Comparison of ENCODE assay signal across 2 cellular contexts in genomic region chr3:42701371-42702065, GRCh38.
TF ChIP-seq lines count a peak whose summit lies in the region.

No MANE protein-coding gene starts in this region.

TF ChIP-seq in A549, 52 proteins besides CTCF, POLR2A, EP300 and RAD21:
- peak; percentile 92 for TF ChIP-seq REST (IDR thresholded peaks at IDR 0.05)
- TF ChIP-seq FOSL2 (IDR thresholded peaks at IDR 0.05), result no peak
- TF ChIP-seq FOSL2 (CRISPR knock-in tag; IDR thresholded peaks at IDR 0.05), result no peak
TF ChIP-seq in A549: peak in this region for 1.

TF ChIP-seq in K562, 482 proteins besides CTCF, POLR2A, EP300 and RAD21 (continues in another document):
- TF ChIP-seq SFPQ (IDR thresholded peaks at IDR 0.05; ENCODE audit: low read depth, low read length), result no peak
- TF ChIP-seq RBM14 (IDR thresholded peaks at IDR 0.05; ENCODE audit: borderline replicate concordance, insufficient read depth, low read depth, low read length), result no peak
- no peak for TF ChIP-seq NBN (IDR thresholded peaks at IDR 0.05; ENCODE audit: low read depth)
- no peak for TF ChIP-seq NELFE (IDR thresholded peaks at IDR 0.05; ENCODE audit: insufficient read depth, insufficient read length)
- TF ChIP-seq ZKSCAN3 (CRISPR knock-in tag; IDR thresholded peaks at IDR 0.05), result no peak
- no peak for TF ChIP-seq OTX1 (CRISPR knock-in tag; IDR thresholded peaks at IDR 0.05)
- TF ChIP-seq POLR3G (IDR thresholded peaks at IDR 0.05; ENCODE audit: extremely low read depth, insufficient read length, insufficient replicate concordance), result no peak
- no peak for TF ChIP-seq POLR2B (IDR thresholded peaks at IDR 0.05; ENCODE audit: low read depth, partially characterized antibody)
- TF ChIP-seq KLF16 (IDR thresholded peaks at IDR 0.05), result no peak
- no peak for TF ChIP-seq NFIX (CRISPR knock-in tag; IDR thresholded peaks at IDR 0.05; ENCODE audit: low read depth)
- TF ChIP-seq SMARCE1 (IDR thresholded peaks at IDR 0.05), result no peak
- TF ChIP-seq CHD4 (IDR thresholded peaks at IDR 0.05; ENCODE audit: insufficient read depth, insufficient replicate concordance, low read depth, low read length, poor library complexity, severe bottlenecking), result no peak
- TF ChIP-seq RAD51 (IDR thresholded peaks at IDR 0.05; ENCODE audit: borderline replicate concordance, low read depth), result no peak
- peak in 1 of 2 experiments; percentile 59; a peak in 1 of 4 replicates for TF ChIP-seq MLX (CRISPR knock-in tag; conservative IDR thresholded peaks at IDR 0.05)
- no peak for TF ChIP-seq HDAC3 (IDR thresholded peaks at IDR 0.05; ENCODE audit: borderline replicate concordance, partially characterized antibody)
- no peak for TF ChIP-seq TAL1 (IDR thresholded peaks at IDR 0.05)
- no peak for TF ChIP-seq ZNF354B (CRISPR knock-in tag; IDR thresholded peaks at IDR 0.05)
- TF ChIP-seq FOXP1 (CRISPR knock-in tag; IDR thresholded peaks at IDR 0.05), result peak; percentile 89
- TF ChIP-seq TSC22D4 (tag; IDR thresholded peaks at IDR 0.05), result no peak
- no peak for TF ChIP-seq NEUROD1 (IDR thresholded peaks at IDR 0.05; ENCODE audit: borderline replicate concordance, low read depth, low read length, partially characterized antibody)
- no peak for TF ChIP-seq MTF1 (CRISPR knock-in tag; IDR thresholded peaks at IDR 0.05; ENCODE audit: borderline replicate concordance)
- TF ChIP-seq TCF3 (CRISPR knock-in tag; IDR thresholded peaks at IDR 0.05), result 0 out of 2 replicates have a peak, but pooled peaks have one; percentile 10
- peak; percentile 45; the same call in 1 of the 2 replicates for TF ChIP-seq ZNF224 (CRISPR knock-in tag; IDR thresholded peaks at IDR 0.05)
- no peak for TF ChIP-seq SREBF1 (IDR thresholded peaks at IDR 0.05; ENCODE audit: borderline replicate concordance, low read depth, low read length)
- no peak for TF ChIP-seq ZNF408 (CRISPR knock-in tag; IDR thresholded peaks at IDR 0.05; ENCODE audit: low read depth)
- TF ChIP-seq NCOR1 (IDR thresholded peaks at IDR 0.05), result no peak
- TF ChIP-seq MCM7 (IDR thresholded peaks at IDR 0.05), result no peak
- no peak for TF ChIP-seq FOXK1 (CRISPR knock-in tag; IDR thresholded peaks at IDR 0.05; ENCODE audit: borderline replicate concordance)
- TF ChIP-seq BRD4 (IDR thresholded peaks at IDR 0.05), result no peak
- no peak for TF ChIP-seq BACH1 (tag; IDR thresholded peaks at IDR 0.05)
- no peak for TF ChIP-seq MCM3 (IDR thresholded peaks at IDR 0.05)
- TF ChIP-seq NCOA1 (IDR thresholded peaks at IDR 0.05; ENCODE audit: low read depth), result no peak
- no peak for TF ChIP-seq HLTF (IDR thresholded peaks at IDR 0.05)
- TF ChIP-seq ZSCAN32 (CRISPR knock-in tag; IDR thresholded peaks at IDR 0.05), result no peak
- 0 out of 2 replicates have a peak, but pooled peaks have one; percentile 27 for TF ChIP-seq CBFB (CRISPR knock-in tag; IDR thresholded peaks at IDR 0.05)
- no peak for TF ChIP-seq PTBP1 (IDR thresholded peaks at IDR 0.05; ENCODE audit: low read depth, low read length)
- TF ChIP-seq ZNF75A (CRISPR knock-in tag; IDR thresholded peaks at IDR 0.05), result no peak
- no peak for TF ChIP-seq SNRNP70 (optimal IDR thresholded peaks at IDR 0.05; ENCODE audit: low read depth, low read length)
- no peak for TF ChIP-seq ZC3H4 (CRISPR knock-in tag; IDR thresholded peaks at IDR 0.05; ENCODE audit: borderline replicate concordance)
- TF ChIP-seq ZNF398 (CRISPR knock-in tag; IDR thresholded peaks at IDR 0.05), result no peak
- TF ChIP-seq CTCFL (IDR thresholded peaks at IDR 0.05; ENCODE audit: borderline replicate concordance, insufficient read depth, low read depth, low read length, poor library complexity, severe bottlenecking), result no peak
- TF ChIP-seq ELK1 (CRISPR knock-in tag; IDR thresholded peaks at IDR 0.05), result no peak
- no peak for TF ChIP-seq ZNF764 (CRISPR knock-in tag; IDR thresholded peaks at IDR 0.05; ENCODE audit: low read depth)
- no peak for TF ChIP-seq GATA2 (CRISPR knock-in tag; IDR thresholded peaks at IDR 0.05)
- TF ChIP-seq CREM (IDR thresholded peaks at IDR 0.05; ENCODE audit: low read depth), result peak; percentile 18; the same call in 1 of the 2 replicates
- TF ChIP-seq CEBPB (tag; IDR thresholded peaks at IDR 0.05), result no peak
- TF ChIP-seq ZNF785 (CRISPR knock-in tag; IDR thresholded peaks at IDR 0.05), result no peak
- TF ChIP-seq TFAM (CRISPR knock-in tag; conservative IDR thresholded peaks at IDR 0.05), result no peak
- no peak for TF ChIP-seq FOXK2 (conservative IDR thresholded peaks at IDR 0.05 in 1 of 2, IDR thresholded peaks at IDR 0.05 in 1 of 2; ENCODE audit: low read depth in 2 of 2)
- no peak for TF ChIP-seq ZNF431 (CRISPR knock-in tag; IDR thresholded peaks at IDR 0.05)
- peak in 1 of 2 experiments; percentile 72; a peak in 2 of 4 replicates for TF ChIP-seq RCOR1 (IDR thresholded peaks at IDR 0.05; ENCODE audit: borderline replicate concordance in 1 of 2, low read depth in 2 of 2, low read length in 2 of 2)
- no peak for TF ChIP-seq ZBTB12 (CRISPR knock-in tag; IDR thresholded peaks at IDR 0.05)
- no peak for TF ChIP-seq ATF7 (IDR thresholded peaks at IDR 0.05)
- no peak for TF ChIP-seq SRSF3 (IDR thresholded peaks at IDR 0.05; ENCODE audit: insufficient read depth, low read length)
- no peak for TF ChIP-seq ZNF41 (CRISPR knock-in tag; conservative IDR thresholded peaks at IDR 0.05)
- no peak for TF ChIP-seq FOXM1 (IDR thresholded peaks at IDR 0.05; ENCODE audit: low read depth)
- no peak for TF ChIP-seq FOXM1 (CRISPR knock-in tag; IDR thresholded peaks at IDR 0.05; ENCODE audit: low read depth)
- no peak for TF ChIP-seq ZZZ3 (IDR thresholded peaks at IDR 0.05)
- TF ChIP-seq ZNF586 (CRISPR knock-in tag; conservative IDR thresholded peaks at IDR 0.05), result no peak
- TF ChIP-seq REST (CRISPR knock-in tag; IDR thresholded peaks at IDR 0.05; ENCODE audit: low read depth), result peak; percentile 99
- no peak for TF ChIP-seq HINFP (tag; conservative IDR thresholded peaks at IDR 0.05; ENCODE audit: low read depth)
- TF ChIP-seq RB1 (IDR thresholded peaks at IDR 0.05; ENCODE audit: low read depth), result 0 out of 2 replicates have a peak, but pooled peaks have one; percentile 31
- no peak for TF ChIP-seq SMARCA5 (IDR thresholded peaks at IDR 0.05)
- TF ChIP-seq BDP1 (IDR thresholded peaks at IDR 0.05; ENCODE audit: insufficient read depth, insufficient read length), result no peak
- TF ChIP-seq ZNF134 (CRISPR knock-in tag; conservative IDR thresholded peaks at IDR 0.05), result no peak
- TF ChIP-seq TARDBP (IDR thresholded peaks at IDR 0.05), result no peak
- no peak for TF ChIP-seq CCAR2 (IDR thresholded peaks at IDR 0.05; ENCODE audit: low read depth, low read length)
- no peak for TF ChIP-seq ZNF347 (CRISPR knock-in tag; IDR thresholded peaks at IDR 0.05; ENCODE audit: low read depth)
